In the genomic region with DNA sequence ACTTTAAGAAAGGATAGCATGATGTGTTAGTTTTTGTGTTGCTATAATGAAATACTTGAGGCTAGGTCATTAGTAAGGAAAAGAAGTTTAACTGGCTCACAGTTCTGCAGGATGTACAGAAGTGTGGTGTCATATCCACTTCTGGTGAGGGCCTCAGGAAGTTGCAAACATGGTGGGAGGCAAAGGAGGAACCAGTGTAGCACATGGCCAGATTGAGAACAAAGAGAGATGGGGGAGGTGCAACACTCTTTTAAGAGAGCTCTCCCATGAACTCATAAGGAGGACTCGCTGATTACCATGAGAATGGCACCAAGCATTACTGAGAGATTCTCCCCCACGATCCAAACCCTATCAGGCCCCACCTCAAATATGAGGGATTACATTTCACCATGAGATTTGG, we compare ENCODE assay signal across 16 cellular contexts.
"Had no signal": no experiment of that assay in that cellular context is flagged by ENCODE, and none has a peak within 500 bp of the region (broad histone marks: within the 10 kb centered on the region; RNA-seq: fewer than 3 reads in every experiment).

No MANE protein-coding gene starts in this region.

- DNase-seq: activated CD4-positive, alpha-beta T cell treated with anti-CD3 and anti-CD28 coated beads for 1 hour; activated CD8-positive, alpha-beta memory T cell treated with anti-CD3 and anti-CD28 coated beads for 24 hours; activated effector memory CD4-positive, alpha-beta T cell treated with anti-CD3 and anti-CD28 coated beads, Interleukin-2, amount 50 U/mL, for 16 hours; activated naive CD4-positive, alpha-beta T cell treated with anti-CD3 and anti-CD28 coated beads, Interleukin-2, amount 50 U/mL, for 16 hours; activated T-cell treated with anti-CD3 and anti-CD28 coated beads, Interleukin-2, amount 50 U/mL, for 72 hours; aorta; brain microvascular endothelial cell; colonic mucosa; endodermal cell; foreskin keratinocyte; lower lobe of right lung; occipital lobe; retina; stimulated activated naive B cell treated with anti-CD40 and anti-IgM and Interleukin-4, amounts not matched to agents 10 μg/mL and 1 μg/mL and 100 μg/mL, for 72 hours; upper lobe of right lung had no signal

- ATAC-seq: activated T-cell treated with anti-CD3 and anti-CD28 coated beads, Interleukin-2, amount 50 U/mL, for 72 hours; foreskin keratinocyte; lower lobe of right lung; natural killer cell treated with Interleukin-12 subunit alpha and Interleukin-12 subunit beta and Interleukin-15 and Interleukin-18, amount 100 ng/mL, for 72 hours; stimulated activated naive B cell treated with anti-CD40 and anti-IgM and Interleukin-4, amounts not matched to agents 10 μg/mL and 1 μg/mL and 100 μg/mL, for 72 hours; upper lobe of right lung had no signal
